ENCODE assay signal across 8 cellular contexts in genomic region chr13:44917589-44918322, GRCh38.
DNase-seq lines count a peak whose midpoint lies in the region; ATAC-seq, FAIRE-seq and TF ChIP-seq lines count a peak whose summit lies in the region.

No MANE protein-coding gene starts in this region.

- no peaks in the 10 kb centered on the region for H3K79me2 ChIP-seq in H1 (ENCODE audit: control insufficient read depth in 1 of 2, insufficient read depth in 2 of 2, low read length in 2 of 2)

- H4K91ac ChIP-seq in H1 (replicated peaks; ENCODE audit: insufficient read length, low read length), result no peak overlapping the region

- H3K4ac ChIP-seq in H1 (replicated peaks; ENCODE audit: insufficient read length, low read depth, low read length), result no peak overlapping the region

- 1% methylated on average over 41 of the region's 41 CpGs; no CpG with 5 or more reads in 1 of the 2 experiments for WGBS in H1 (ENCODE audit: extremely low coverage in 1 of 2, insufficient coverage in 1 of 2, insufficient read length in 1 of 2, insufficient replicate concordance in 2 of 2, low coverage in 1 of 2, low lambda C conversion rate in 2 of 2, missing lambda C conversion rate in 1 of 2), 2 experiments

- no peak overlapping the region for H3K23ac ChIP-seq in H1 (ENCODE audit: insufficient read length)

- no peaks in the 10 kb centered on the region for H3K36me3 Mint-ChIP-seq in CD8-positive, alpha-beta memory T cell

- FAIRE-seq in H1 (lab: Jason Lieb, UNC), result peak; percentile 92

- H3K9me3 ChIP-seq in CD8-positive, alpha-beta memory T cell (ENCODE audit: low read length), result no peaks in the 10 kb centered on the region
- peaks cover 0 to 3% of the 10 kb centered on the region in 2 experiments; a peak in 1 of 4 replicates for H3K9me3 ChIP-seq in H1 (ENCODE audit: insufficient read depth in 2 of 2, low read depth in 1 of 2, low read length in 1 of 2)

- H3K14ac ChIP-seq in H1 (ENCODE audit: insufficient read length), result no peak overlapping the region

- peak overlapping the region; percentile 93 for H3K18ac ChIP-seq in H1 (ENCODE audit: extremely low read depth, low read length)

- H2AK5ac ChIP-seq in H1 (ENCODE audit: low read depth, low read length), result no peak overlapping the region

- H3K9ac ChIP-seq in H1 (replicated peaks in 1 of 4; ENCODE audit: extremely low read depth in 1 of 4, low read depth in 3 of 4, low read length in 3 of 4), result peak overlapping the region; percentile 36 to 82 (median 74)

- no peak overlapping the region for H3K56ac ChIP-seq in H1 (replicated peaks; ENCODE audit: insufficient read length, low read depth, low read length)

- peak overlapping the region; percentile 95 for H2AFZ ChIP-seq in H1 (ENCODE audit: low read length)

- no peak overlapping the region for H2BK15ac ChIP-seq in H1 (ENCODE audit: low read length)

- no peak overlapping the region for H2BK120ac ChIP-seq in H1 (replicated peaks; ENCODE audit: low read depth, low read length)

- H2BK12ac ChIP-seq in H1 (ENCODE audit: low read depth, low read length), result peak overlapping the region; percentile 84

- peaks cover 9% of the 10 kb centered on the region for H3K4me1 ChIP-seq in CD8-positive, alpha-beta memory T cell (ENCODE audit: insufficient read depth, low read length)
- peaks cover 0 to 2% (median under 1%) of the 10 kb centered on the region in 4 experiments; a peak in 1 of 7 replicates for H3K4me1 ChIP-seq in H1 (replicated peaks in 1 of 4; ENCODE audit: control insufficient read depth in 3 of 4, insufficient read depth in 4 of 4, low read length in 3 of 4)

- no peak overlapping the region for H3K27ac Mint-ChIP-seq in CD8-positive, alpha-beta memory T cell

- H4K20me1 ChIP-seq in H1 (replicated peaks in 1 of 2; ENCODE audit: control insufficient read depth in 1 of 2, insufficient read depth in 2 of 2, low read length in 2 of 2), result no peaks in the 10 kb centered on the region

- no peak overlapping the region for H2BK20ac ChIP-seq in H1 (ENCODE audit: low read length)

- peaks cover 4% of the 10 kb centered on the region; the same call in 1 of the 2 replicates for H3K23me2 ChIP-seq in H1 (ENCODE audit: low read depth, low read length)

- H4K8ac ChIP-seq in H1 (ENCODE audit: extremely low read depth, insufficient read depth, low read length), result no peak overlapping the region

- H3K4me2 ChIP-seq in H1 (ENCODE audit: insufficient read depth in 1 of 2, low read depth in 2 of 2, low read length in 2 of 2), result peak overlapping the region; percentile 57 to 66

- TF ChIP-seq RAD21 in H1 (IDR thresholded peaks at IDR 0.05 in 1 of 2, conservative IDR thresholded peaks at IDR 0.05 in 1 of 2; ENCODE audit: low read depth in 2 of 2, low read length in 2 of 2), result peak; percentile 19 to 28; a peak in 2 of 4 replicates

- no peaks in the 10 kb centered on the region for H3K9me3 Mint-ChIP-seq in CD8-positive, alpha-beta memory T cell

- no peaks in the 10 kb centered on the region for H3K36me3 ChIP-seq in CD8-positive, alpha-beta memory T cell (ENCODE audit: insufficient read depth, low read length)
- no peaks in the 10 kb centered on the region for H3K36me3 ChIP-seq in H1 (ENCODE audit: control insufficient read depth in 2 of 4, insufficient read depth in 4 of 4, low read length in 3 of 4)

- H3K79me1 ChIP-seq in H1 (ENCODE audit: low read depth, low read length), result no peaks in the 10 kb centered on the region

- peak in 1 of 2 experiments; percentile 58; a peak in 1 of 3 replicates for TF ChIP-seq EP300 in H1 (IDR thresholded peaks at IDR 0.05; ENCODE audit: borderline replicate concordance in 1 of 2, low read depth in 2 of 2, low read length in 2 of 2)

- CTCF ChIA-PET in CD8-positive, alpha-beta memory T cell (lab: Charles Lee), result interaction anchor here (0.8 to 2.1 kb wide), 7 partner anchors 11 to 434 kb away, joined by 3 to 9 read pairs (median 4); partner anchors contain the start of genes GPALPP1, NUFIP1 and TSC22D1
- CTCF ChIA-PET in H1 (lab: Charles Lee; ENCODE audit: partially characterized antibody), result interaction anchor here (0.6 to 1.8 kb wide), 7 partner anchors 11 to 1543 kb away, joined by 3 to 6 read pairs (median 3); no protein-coding TSS in a partner anchor

- peak overlapping the region; percentile 66 for H3K4me3 ChIP-seq in CD8-positive, alpha-beta memory T cell (ENCODE audit: low read length)
- peak overlapping the region; percentile 59 to 85 (median 76) for H3K4me3 ChIP-seq in H1 (ENCODE audit: extremely low read depth in 1 of 4, insufficient read depth in 2 of 4, low read depth in 3 of 4, low read length in 4 of 4)

- peak overlapping the region; percentile 83 for H3K27ac ChIP-seq in CD8-positive, alpha-beta memory T cell (ENCODE audit: low read depth, low read length)
- peak overlapping the region; percentile 79 for H3K27ac ChIP-seq in H1 (ENCODE audit: low read depth, low read length)

- POLR2A ChIA-PET in CD8-positive, alpha-beta memory T cell (lab: Charles Lee), result interaction anchor here (0.6 to 1.4 kb wide), 4 partner anchors 72 to 1038 kb away, joined by 3 to 4 read pairs (median 3); partner anchors contain the start of genes CCDC122 and LACC1
- POLR2A ChIA-PET in H1 (lab: Charles Lee; ENCODE audit: partially characterized antibody), result interaction anchor here (0.8 to 2.0 kb wide), 4 partner anchors 11 to 418 kb away, joined by 3 to 8 read pairs (median 3); no protein-coding TSS in a partner anchor

- peak overlapping the region; percentile 92 for H2BK5ac ChIP-seq in H1 (ENCODE audit: low read depth, low read length)

- H3K4me1 Mint-ChIP-seq in CD8-positive, alpha-beta memory T cell, result peaks cover 5 to 14% (median 5%) of the 10 kb centered on the region in 3 donors

- H4K5ac ChIP-seq in H1 (ENCODE audit: insufficient read length, low read depth, low read length), result peak overlapping the region; percentile 20

- peak; percentile 79 for ATAC-seq in GM19467 (IDR thresholded peaks at IDR 0.05; ENCODE audit: unreplicated experiment)

- H3K27me3 Mint-ChIP-seq in CD8-positive, alpha-beta memory T cell, result no peaks in the 10 kb centered on the region

- TF ChIP-seq CTCF in H1 (IDR thresholded peaks at IDR 0.05; ENCODE audit: control extremely low read depth in 1 of 3, insufficient read depth in 1 of 3, low read depth in 1 of 3, low read length in 3 of 3), result peak; percentile 8 to 40 (median 34)

- H3K27me3 ChIP-seq in CD8-positive, alpha-beta memory T cell (ENCODE audit: insufficient read depth, low read length, poor library complexity, severe bottlenecking), result no peaks in the 10 kb centered on the region
- no peaks in the 10 kb centered on the region for H3K27me3 ChIP-seq in H1 (replicated peaks in 1 of 4; ENCODE audit: control insufficient read depth in 3 of 4, extremely low read depth in 1 of 4, insufficient read depth in 3 of 4, low read length in 3 of 4)

- DNase-seq in CD8-positive, alpha-beta memory T cell, result peak; percentile 94 to 98 (median 96)
- peak; percentile 44 for DNase-seq in HPDE6-E6E7 (ENCODE audit: extremely low spot score)
- peak; percentile 96 for DNase-seq in NK-92 treated with Interleukin-12 subunit alpha and Interleukin-12 subunit beta, amount 100 ng/mL, for 24 hours (lab: John Stamatoyannopoulos, UW)
- DNase-seq in activated CD8-positive, alpha-beta memory T cell treated with anti-CD3 and anti-CD28 coated beads for 4 hours (ENCODE audit: low read depth in 2 of 2), result peak; percentile 93 to 95
- peak; percentile 92 to 99 for DNase-seq in H1 (ENCODE audit: low read depth in 1 of 2, low spot score in 2 of 2)
- peak; percentile 99 for DNase-seq in medulla oblongata (ENCODE audit: extremely low spot score)
- peak; percentile 94 for DNase-seq in stimulated activated CD4-positive, alpha-beta T cell treated with anti-CD3 and anti-CD28 coated beads, TNF-alpha, amount 100 ng/mL, for 4 hours (ENCODE audit: low read depth in 3 of 3)

- no peak for TF ChIP-seq POLR2A in H1 (IDR thresholded peaks at IDR 0.05; ENCODE audit: control extremely low read depth in 1 of 2, low read depth in 2 of 2, low read length in 2 of 2)

- H3K4me3 Mint-ChIP-seq in CD8-positive, alpha-beta memory T cell, result no peak overlapping the region

TF ChIP-seq in H1, 55 proteins besides CTCF, POLR2A, EP300 and RAD21 (continues in another document):
- TF ChIP-seq ZNF274 (IDR thresholded peaks at IDR 0.05; ENCODE audit: borderline replicate concordance, extremely low read depth, low read length), result no peak
- peak; percentile 63 for TF ChIP-seq CHD2 (IDR thresholded peaks at IDR 0.05; ENCODE audit: low read length)
- peak; percentile 97 for TF ChIP-seq E2F6 (IDR thresholded peaks at IDR 0.05)
- no peak; the same call in 1 of the 2 replicates for TF ChIP-seq USF2 (IDR thresholded peaks at IDR 0.05; ENCODE audit: low read length)
- TF ChIP-seq RXRA (IDR thresholded peaks at IDR 0.05; ENCODE audit: insufficient read depth, low read depth, low read length), result 0 out of 2 replicates have a peak, but pooled peaks have one; percentile 51
- TF ChIP-seq TBP (IDR thresholded peaks at IDR 0.05; ENCODE audit: low read depth, low read length), result peak; percentile 100
- TF ChIP-seq BACH1 (IDR thresholded peaks at IDR 0.05; ENCODE audit: low read length), result no peak
- TF ChIP-seq BCL11A (IDR thresholded peaks at IDR 0.05; ENCODE audit: low read depth in 2 of 2, low read length in 2 of 2), result no peak
- TF ChIP-seq RBBP5 (IDR thresholded peaks at IDR 0.05; ENCODE audit: borderline replicate concordance, low read depth, low read length), result peak; percentile 59; the same call in 1 of the 2 replicates
- no peak for TF ChIP-seq FOSL1 (IDR thresholded peaks at IDR 0.05; ENCODE audit: insufficient read depth, low read depth, low read length)
- peak; percentile 95 for TF ChIP-seq NRF1 (IDR thresholded peaks at IDR 0.05; ENCODE audit: low read depth, low read length)
- peak; percentile 11; the same call in 1 of the 2 replicates for TF ChIP-seq CREB1 (IDR thresholded peaks at IDR 0.05)
- TF ChIP-seq EGR1 (IDR thresholded peaks at IDR 0.05; ENCODE audit: borderline replicate concordance, low read depth, low read length), result peak; percentile 99
- TF ChIP-seq HDAC2 (IDR thresholded peaks at IDR 0.05; ENCODE audit: borderline replicate concordance in 1 of 2, low read depth in 2 of 2, low read length in 2 of 2), result no peak

Comparison
In these comparisons a context has a peak if more than half of its experiments do, and no peak if none do; other contexts are left out.
1. Peak in every context shown above with its lines: DNase-seq, ATAC-seq, H3K4me3 ChIP-seq and H3K27ac ChIP-seq.
2. DNase-seq: peak in every context shown above with its lines; median percentile 99 in medulla oblongata; 96 in CD8-positive, alpha-beta memory T cell; 96 in NK-92 treated with Interleukin-12 subunit alpha and Interleukin-12 subunit beta, amount 100 ng/mL, for 24 hours; 96 in H1; 94 in activated CD8-positive, alpha-beta memory T cell treated with anti-CD3 and anti-CD28 coated beads for 4 hours; 94 in stimulated activated CD4-positive, alpha-beta T cell treated with anti-CD3 and anti-CD28 coated beads, TNF-alpha, amount 100 ng/mL, for 4 hours; 44 in HPDE6-E6E7.